15 cellular contexts compared by ENCODE assay signal in genomic region chr2:234669001-234669400, GRCh38.
DNase-seq lines count a peak whose midpoint lies in the region; ATAC-seq and TF ChIP-seq lines count a peak whose summit lies in the region.
"Had no signal": no experiment of that assay in that cellular context is flagged by ENCODE, and none has a peak within 500 bp of the region (broad histone marks: within the 10 kb centered on the region; RNA-seq: fewer than 3 reads in every experiment).

No MANE protein-coding gene starts in this region.

- TF ChIP-seq CTCF in thyroid gland (IDR thresholded peaks at IDR 0.05) = no peak

- intact Hi-C loops in thyroid gland (cut with DNase I) = no loop called here

- H3K4me1 ChIP-seq in SJSA1 (replicated peaks) = peaks cover 46% of the 10 kb centered on the region
- no peaks in the 10 kb centered on the region for H3K4me1 ChIP-seq in thyroid gland
- H3K4me1 ChIP-seq: BE2C had no signal

- H3K4me3 ChIP-seq in SJSA1 (no peak overlapping the region), thyroid gland (replicated peaks in 1 of 3) (no peak overlapping the region)

- WGBS in thyroid gland, 2 donors = 86 to 93% methylated on average over 2 of the region's 2 CpGs

- H3K27me3 ChIP-seq in SJSA1 (replicated peaks) (no peaks in the 10 kb centered on the region), thyroid gland (no peaks in the 10 kb centered on the region)
- H3K27me3 ChIP-seq: BE2C had no signal

- H3K36me3 ChIP-seq in SJSA1 (no peaks in the 10 kb centered on the region), thyroid gland (no peaks in the 10 kb centered on the region)
- H3K36me3 ChIP-seq: BE2C had no signal

- peak overlapping the region; percentile 77 for H3K27ac ChIP-seq in SJSA1
- no peak overlapping the region for H3K27ac ChIP-seq in thyroid gland

- H3K9me3 ChIP-seq in SJSA1 (replicated peaks) = 0 out of 2 replicates have a peak, but pooled peaks cover 3% of the 10 kb centered on the region
- H3K9me3 ChIP-seq in thyroid gland = no peaks in the 10 kb centered on the region

- DNase-seq in SJSA1 (ENCODE audit: low read depth in 1 of 2, low spot score in 2 of 2) = no peak
- DNase-seq in dermis blood vessel endothelial cell = peak; percentile 62
- peak; percentile 29 to 56 for DNase-seq in lung microvascular endothelial cell (ENCODE audit: low read depth in 2 of 2)
- no peak for DNase-seq in thyroid gland
- DNase-seq in stimulated activated CD4-positive, alpha-beta T cell treated with anti-CD3 and anti-CD28 coated beads, Interleukin-15, amount 100 ng/mL, for 24 hours = no peak
- DNase-seq: C1 segment of cervical spinal cord; CD4-positive, CD25-positive, alpha-beta regulatory T cell; CD8-positive, alpha-beta memory T cell; COR-L47; DMS 273 treated with DMSO at 0.1 percent for 48 hours; DMS53; DND-41; GOT3 had no signal

- no peak for TF ChIP-seq POLR2A in thyroid gland (IDR thresholded peaks at IDR 0.05)

- no peak for ATAC-seq in GM18861 (IDR thresholded peaks at IDR 0.05; ENCODE audit: unreplicated experiment)

Comparison
In these comparisons a context has a peak if more than half of its experiments do, and no peak if none do; other contexts are left out.
1. DNase-seq: peak in dermis blood vessel endothelial cell (single experiment) and lung microvascular endothelial cell (2 of 2); none in SJSA1 (0 of 2), thyroid gland (0 of 2) and stimulated activated CD4-positive, alpha-beta T cell treated with anti-CD3 and anti-CD28 coated beads, Interleukin-15, amount 100 ng/mL, for 24 hours (single experiment).